8 cellular contexts compared by ENCODE assay signal in the genomic region with DNA sequence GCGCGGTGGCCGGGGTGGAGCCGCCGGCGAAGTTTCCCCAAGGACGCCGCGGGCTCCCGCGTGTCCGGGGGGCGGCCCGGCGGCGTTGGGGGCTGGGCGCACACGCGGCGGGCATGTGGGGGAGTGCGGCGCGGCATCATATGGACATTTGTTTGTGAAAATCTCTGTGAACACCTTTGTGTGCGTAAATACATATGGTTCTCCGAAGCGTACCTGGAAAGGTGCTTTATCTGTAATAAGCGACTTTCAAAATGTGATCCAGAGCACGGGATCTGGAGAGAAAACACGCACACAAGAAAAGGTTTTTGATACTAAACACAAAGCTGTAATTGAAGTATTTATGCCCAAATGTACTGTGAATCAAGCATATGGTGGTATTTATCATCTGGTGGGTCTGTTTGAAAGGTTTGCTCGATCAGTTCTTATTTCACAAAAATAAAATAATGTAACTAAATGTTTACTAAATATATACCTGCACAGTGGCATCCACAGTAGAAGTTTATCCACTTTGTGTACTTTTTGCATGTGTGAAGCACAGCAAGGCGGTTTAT. TPM values are rescaled to one million over a fixed set of nuclear protein-coding genes. Genes with fewer than 3 reads are reported as not detected.
DNase-seq lines count a peak whose midpoint lies in the region; ATAC-seq and TF ChIP-seq lines count a peak whose summit lies in the region.

No MANE protein-coding gene starts in this region.

- no peaks in the 10 kb centered on the region for H3K36me3 ChIP-seq in GM06990 (ENCODE audit: control insufficient read depth, insufficient read depth, low read length)

- peaks cover 0 to 4% (median 2%) of the 10 kb centered on the region in 3 donors for H3K36me3 Mint-ChIP-seq in naive thymus-derived CD8-positive, alpha-beta T cell

- peak overlapping the region; percentile 41 to 91 (median 81) for H3K4me3 Mint-ChIP-seq in naive thymus-derived CD8-positive, alpha-beta T cell

- peak overlapping the region; percentile 76 to 98 (median 90) for H3K27ac Mint-ChIP-seq in naive thymus-derived CD8-positive, alpha-beta T cell

- H3K27me3 Mint-ChIP-seq in naive thymus-derived CD8-positive, alpha-beta T cell, result peaks cover 0 to 4% (median 0%) of the 10 kb centered on the region in 5 donors

- no peaks in the 10 kb centered on the region for H3K9me3 Mint-ChIP-seq in naive thymus-derived CD8-positive, alpha-beta T cell

- no peaks in the 10 kb centered on the region for H3K27me3 ChIP-seq in GM06990 (replicated peaks; ENCODE audit: control insufficient read depth, insufficient read depth, low read length)

- ATAC-seq in naive thymus-derived CD8-positive, alpha-beta T cell, result peak; percentile 0 to 8
- no peak for ATAC-seq in GM21528 (IDR thresholded peaks at IDR 0.05; ENCODE audit: low FRiP score, unreplicated experiment)
- ATAC-seq in activated CD4-positive, CD25-positive, alpha-beta regulatory T cell treated with anti-CD3 and anti-CD28 coated beads, Interleukin-2, amount 50 U/mL, for 24 hours, result no peak

- no peak for TF ChIP-seq CTCF in GM06990 (IDR thresholded peaks at IDR 0.05; ENCODE audit: insufficient read depth, low read length, poor library complexity, severe bottlenecking)

- H3K27ac ChIP-seq in cingulate gyrus (ENCODE audit: low read depth, low read length), result peak overlapping the region; percentile 63

- H3K4me1 Mint-ChIP-seq in naive thymus-derived CD8-positive, alpha-beta T cell, result peaks cover 20 to 72% (median 59%) of the 10 kb centered on the region in 4 donors

- peak overlapping the region; percentile 90 for H3K4me3 ChIP-seq in GM06990 (replicated peaks; ENCODE audit: low read depth, low read length)

- DNase-seq in GM06990 (ENCODE audit: extremely low read depth, insufficient read length), result no peak
- peak; percentile 58 for DNase-seq in NCI-H128 (lab: John Stamatoyannopoulos, UW; ENCODE audit: unreplicated experiment)
- DNase-seq in naive thymus-derived CD8-positive, alpha-beta T cell, result peak in 4 of 10 donors; percentile 21 to 51 (median 50)
- no peak for DNase-seq in NCI-H510A treated with DMSO at 0.1 percent for 48 hours (lab: John Stamatoyannopoulos, UW)
- DNase-seq in MV-4-11 (lab: John Stamatoyannopoulos, UW), result no peak

- POLR2A ChIA-PET in naive thymus-derived CD8-positive, alpha-beta T cell (lab: Charles Lee), result interaction anchor here (0.7 to 8.4 kb wide), 22 partner anchors 11 to 954 kb away, joined by 3 to 255 read pairs (median 4); no protein-coding TSS in a partner anchor

RNA-seq across cellular contexts. Expression of gene TBL1XR1, which starts 0.7 kb away (rescaled TPM):
- 100 to 1,000 TPM; 138 to 160 TPM for total RNA-seq in naive thymus-derived CD8-positive, alpha-beta T cell
- polyA plus RNA-seq in naive thymus-derived CD8-positive, alpha-beta T cell, result 10 to 100 TPM; 23.4 to 34.7 (median 33.7) TPM

Comparison
In these comparisons a context has a peak if more than half of its experiments do, and no peak if none do; other contexts are left out.
1. ATAC-seq: peak in naive thymus-derived CD8-positive, alpha-beta T cell (2 of 2); none in GM21528 (single experiment) and activated CD4-positive, CD25-positive, alpha-beta regulatory T cell treated with anti-CD3 and anti-CD28 coated beads, Interleukin-2, amount 50 U/mL, for 24 hours (0 of 2).